11 cellular contexts compared by ENCODE assay signal in genomic region chr19:18494267-18494607, GRCh38. TPM values are rescaled to one million over a fixed set of nuclear protein-coding genes. Genes with fewer than 3 reads are reported as not detected.
A peak's percentile ranks its signal among the peaks of the same experiment; 100 is the strongest.
DNase-seq lines count a peak whose midpoint lies in the region; ATAC-seq, FAIRE-seq and TF ChIP-seq lines count a peak whose summit lies in the region.
"Had no signal": no experiment of that assay in that cellular context is flagged by ENCODE, and none has a peak within 500 bp of the region (broad histone marks: within the 10 kb centered on the region; RNA-seq: fewer than 3 reads in every experiment).

No MANE protein-coding gene starts in this region.

- H3K27me3 ChIP-seq in HepG2 (ENCODE audit: control insufficient read depth in 1 of 2, insufficient read depth in 2 of 2, low read length in 2 of 2) (no peaks in the 10 kb centered on the region), right lobe of liver (no peaks in the 10 kb centered on the region), adipocyte (replicated peaks; ENCODE audit: control insufficient read depth, insufficient read depth, low read length) (no peaks in the 10 kb centered on the region), mucosa of rectum (ENCODE audit: control insufficient read depth in 2 of 2, insufficient read depth in 2 of 2, low read length in 2 of 2) (no peaks in the 10 kb centered on the region), WERI-Rb-1 (ENCODE audit: insufficient read depth, low read depth, severe bottlenecking) (no peaks in the 10 kb centered on the region)

- ATAC-seq in HepG2 (no peak), right lobe of liver (no peak), HG03097 (IDR thresholded peaks at IDR 0.05; ENCODE audit: low FRiP score, unreplicated experiment) (no peak)

- H3K9me3 ChIP-seq in HepG2 (ENCODE audit: low read length) (no peaks in the 10 kb centered on the region), right lobe of liver (no peaks in the 10 kb centered on the region), adipocyte (ENCODE audit: control insufficient read depth, low read length) (no peaks in the 10 kb centered on the region), mucosa of rectum (ENCODE audit: control insufficient read depth in 2 of 2, low read length in 2 of 2) (no peaks in the 10 kb centered on the region), WERI-Rb-1 (ENCODE audit: severe bottlenecking) (no peaks in the 10 kb centered on the region)

- TF ChIP-seq RAD21 in HepG2 (CRISPR knock-in tag; IDR thresholded peaks at IDR 0.05) = no peak

- TF ChIP-seq POLR2A in HepG2 (IDR thresholded peaks at IDR 0.05; ENCODE audit: insufficient read depth in 1 of 2, low read depth in 2 of 2, low read length in 2 of 2) = no peak
- no peak for TF ChIP-seq POLR2A in right lobe of liver (IDR thresholded peaks at IDR 0.05)

- H3K79me2 ChIP-seq in HepG2 (ENCODE audit: insufficient read depth, low read length) = peaks cover 83% of the 10 kb centered on the region

- no peaks in the 10 kb centered on the region; a peak in 2 of 5 replicates for H3K36me3 ChIP-seq in HepG2 (replicated peaks in 1 of 2; ENCODE audit: control insufficient read depth in 1 of 2, insufficient read depth in 2 of 2, low read length in 2 of 2)
- no peaks in the 10 kb centered on the region for H3K36me3 ChIP-seq in right lobe of liver
- no peaks in the 10 kb centered on the region for H3K36me3 ChIP-seq in adipocyte (ENCODE audit: control insufficient read depth, insufficient read depth, low read length, severe bottlenecking)
- no peaks in the 10 kb centered on the region for H3K36me3 ChIP-seq in mucosa of rectum (ENCODE audit: control insufficient read depth in 2 of 2, insufficient read depth in 2 of 2, low read length in 2 of 2)
- H3K36me3 ChIP-seq in WERI-Rb-1 = no peaks in the 10 kb centered on the region

- TF ChIP-seq EP300 in HepG2 (IDR thresholded peaks at IDR 0.05; ENCODE audit: low read depth in 2 of 2, low read length in 2 of 2) (no peak), HepG2 (CRISPR knock-in tag; IDR thresholded peaks at IDR 0.05; ENCODE audit: borderline replicate concordance) (no peak)

- H3K27ac ChIP-seq in HepG2 (ENCODE audit: extremely low read length, insufficient read depth, low read length) = peak overlapping the region; percentile 42
- no peak overlapping the region for H3K27ac ChIP-seq in right lobe of liver
- peak overlapping the region; percentile 1 to 61 for H3K27ac ChIP-seq in mucosa of rectum (ENCODE audit: low read depth in 2 of 2, low read length in 2 of 2)
- H3K27ac ChIP-seq in WERI-Rb-1 = no peak overlapping the region
- H3K27ac ChIP-seq: KMS-11 had no signal

- no peak overlapping the region for H3K9ac ChIP-seq in HepG2 (ENCODE audit: insufficient read depth, low read depth, low read length)
- peak overlapping the region; percentile 7 for H3K9ac ChIP-seq in adipocyte (ENCODE audit: low read length)
- no peak overlapping the region for H3K9ac ChIP-seq in mucosa of rectum (ENCODE audit: low read depth in 1 of 2, low read length in 2 of 2)
- H3K9ac ChIP-seq: KMS-11 had no signal

- H3K4me3 ChIP-seq in HepG2 (replicated peaks in 1 of 3; ENCODE audit: insufficient read depth in 1 of 3, low read depth in 2 of 3, low read length in 3 of 3) = peak overlapping the region in 1 of 3 experiments; percentile 8; a peak in 1 of 6 replicates
- H3K4me3 ChIP-seq in right lobe of liver = no peak overlapping the region
- H3K4me3 ChIP-seq in adipocyte (ENCODE audit: low read length) = no peak overlapping the region
- no peak overlapping the region for H3K4me3 ChIP-seq in mucosa of rectum (ENCODE audit: low read length in 2 of 2)
- H3K4me3 ChIP-seq in WERI-Rb-1 (ENCODE audit: low read depth, low read length) = no peak overlapping the region

- DNase-seq in HepG2 (ENCODE audit: low spot score) (no peak), right lobe of liver (no peak), adipocyte (ENCODE audit: low read depth) (peak; percentile 59), WERI-Rb-1 (no peak), activated gamma-delta T cell treated with Interleukin-2 at 50 U/mL for 16 hours (no peak), SHP77 (lab: John Stamatoyannopoulos, UW) (no peak)
- DNase-seq: stimulated activated naive CD4-positive, alpha-beta T cell treated with Interleukin-2 at 50 U/mL for 16 hours had no signal

- no peak overlapping the region for H2AFZ ChIP-seq in HepG2 (ENCODE audit: low read length)

- CTCF ChIA-PET in HepG2 (lab: Yijun Ruan, JAX; ENCODE audit: low intra/inter-chr PET ratio, low total read pairs) = no interaction called here

- POLR2A ChIA-PET in HepG2 (lab: Yijun Ruan, JAX) = interaction anchor here (1.3 to 2.3 kb wide), 3 partner anchors 10 to 21 kb away, joined by 6 to 10 read pairs (median 6); no protein-coding TSS in a partner anchor

- FAIRE-seq in HepG2 (lab: Jason Lieb, UNC) = no peak
- FAIRE-seq: RCC 7860 had no signal

- H3K4me1 ChIP-seq in HepG2 (ENCODE audit: insufficient read depth, low read length) (peaks cover 62% of the 10 kb centered on the region), right lobe of liver (peaks cover 0 to 43% (median 18%) of the 10 kb centered on the region in 4 donors), adipocyte (ENCODE audit: control insufficient read depth, insufficient read depth, low read length) (peaks cover 30% of the 10 kb centered on the region), mucosa of rectum (ENCODE audit: control insufficient read depth in 2 of 2, insufficient read depth in 2 of 2, low read length in 2 of 2) (peaks cover 31 to 39% of the 10 kb centered on the region in 2 donors)

- peaks cover 85% of the 10 kb centered on the region for H4K20me1 ChIP-seq in HepG2 (ENCODE audit: insufficient read depth, low read length)

- in situ Hi-C loops in HepG2 (cut with HindIII; ENCODE audit: extremely low pct_ligation_motif_present, low pct_unique_long_range_greater_than_20kb) = no loop called here

- TF ChIP-seq CTCF in HepG2 (CRISPR knock-in tag; IDR thresholded peaks at IDR 0.05) = no peak
- no peak for TF ChIP-seq CTCF in right lobe of liver (IDR thresholded peaks at IDR 0.05)
- no peak for TF ChIP-seq CTCF in WERI-Rb-1 (IDR thresholded peaks at IDR 0.05; ENCODE audit: low read depth, low read length)

- no TSS peak for BruUV-seq in HepG2 (replicated peaks; lab: Mats Ljungman, UMichigan)

- whole genome bisulfite sequencing in HepG2 (ENCODE audit: low lambda C conversion rate) = 44% methylated on average over 7 of the region's 7 CpGs
- 64% methylated on average over 7 of the region's 7 CpGs for WGBS in right lobe of liver (ENCODE audit: insufficient coverage, low coverage, low lambda C conversion rate, missing lambda C conversion rate)

- intact Hi-C loops in HepG2 (cut with micrococcal nuclease; ENCODE audit: unreplicated experiment) = no loop called here
- intact Hi-C loops in right lobe of liver (cut with DNase I) = no loop called here

- H3K4me2 ChIP-seq in HepG2 (ENCODE audit: low read depth, low read length) = peak overlapping the region; percentile 49; the same call in 1 of the 2 replicates
- H3K4me2 ChIP-seq: KMS-11 had no signal

RNA-seq across cellular contexts. Expression of gene ELL, which starts 27.6 kb away (rescaled TPM):
- 3.2 and 3.7 TPM in 2 replicates for total RNA-seq in HepG2 (2016; rRNA removed; fragmentation: Illumina TruSeq; extraction: Trizol)
- 0.71 and 1.1 TPM in 2 replicates for total RNA-seq in HepG2 (2016; cell fraction: cytosol; rRNA removed; fragmentation: Illumina TruSeq; extraction: Trizol; ENCODE audit: low read depth)
- 2.7 and 4.1 TPM in 2 replicates for total RNA-seq in HepG2 (2016; cell fraction: insoluble cytoplasmic fraction; rRNA removed; fragmentation: Illumina TruSeq; extraction: Trizol)
- total RNA-seq in HepG2 (2016; cell fraction: membrane; rRNA removed; fragmentation: Illumina TruSeq; extraction: Trizol) = 2.3 and 2.5 TPM in 2 replicates
- 3.3 and 4.8 TPM in 2 replicates for total RNA-seq in HepG2 (2016; cell fraction: nucleus; rRNA removed; fragmentation: Illumina TruSeq; extraction: Trizol)
- polyA plus RNA-seq in HepG2 (2011; rRNA removed) = 5.4 and 5.8 TPM in 2 replicates
- 3.2 and 4.3 TPM in 2 replicates for polyA plus RNA-seq in HepG2 (2011; cell fraction: cytosol; rRNA removed)
- 27.1 and 34.7 TPM in 2 replicates for polyA plus RNA-seq in HepG2 (2011; cell fraction: nucleus; rRNA removed)
- 7.1 TPM in 2 replicates for polyA plus RNA-seq in HepG2 (2012)
- polyA plus RNA-seq in HepG2 (2016; cell fraction: cytosol; fragmentation: Illumina TruSeq; extraction: Trizol; ENCODE audit: low read depth) = 0.20 and 0.33 TPM in 2 replicates
- polyA plus RNA-seq in HepG2 (2016; cell fraction: insoluble cytoplasmic fraction; fragmentation: Illumina TruSeq; extraction: Trizol; ENCODE audit: low read depth) = 3.1 and 4.0 TPM in 2 replicates
- 1.0 and 1.1 TPM in 2 replicates for polyA plus RNA-seq in HepG2 (2016; cell fraction: membrane; fragmentation: Illumina TruSeq; extraction: Trizol; ENCODE audit: low read depth)
- 5.1 and 5.2 TPM in 2 replicates for polyA plus RNA-seq in HepG2 (2016; cell fraction: nucleus; fragmentation: Illumina TruSeq; extraction: Trizol; ENCODE audit: insufficient read depth, low read depth)
- 6.3 and 17.2 TPM in 2 replicates for polyA minus RNA-seq in HepG2 (2011; rRNA and poly(A)+ RNA removed; ENCODE audit: low replicate concordance)
- 6.0 and 8.8 TPM in 2 replicates for polyA minus RNA-seq in HepG2 (2011; cell fraction: cytosol; rRNA and poly(A)+ RNA removed)
- polyA minus RNA-seq in HepG2 (2011; cell fraction: nucleus; rRNA and poly(A)+ RNA removed) = 12.9 and 14.3 TPM in 2 replicates
- total RNA-seq in right lobe of liver = 10 to 100 TPM in 2 of 6 experiments, 1 to 10 TPM in 4; 5.3 to 11.9 (median 8.6) TPM

RNA-seq across cellular contexts. Expression of gene FKBP8, which starts 49.1 kb away (rescaled TPM):
- total RNA-seq in HepG2 (2016; rRNA removed; fragmentation: Illumina TruSeq; extraction: Trizol) = 75.1 and 81.7 TPM in 2 replicates
- total RNA-seq in HepG2 (2016; cell fraction: cytosol; rRNA removed; fragmentation: Illumina TruSeq; extraction: Trizol; ENCODE audit: low read depth) = 75.9 and 83.0 TPM in 2 replicates
- 78.1 and 87.6 TPM in 2 replicates for total RNA-seq in HepG2 (2016; cell fraction: insoluble cytoplasmic fraction; rRNA removed; fragmentation: Illumina TruSeq; extraction: Trizol)
- 92.2 and 111 TPM in 2 replicates for total RNA-seq in HepG2 (2016; cell fraction: membrane; rRNA removed; fragmentation: Illumina TruSeq; extraction: Trizol)
- total RNA-seq in HepG2 (2016; cell fraction: nucleus; rRNA removed; fragmentation: Illumina TruSeq; extraction: Trizol) = 32.7 and 42.9 TPM in 2 replicates
- 93.9 and 135 TPM in 2 replicates for polyA plus RNA-seq in HepG2 (2011; rRNA removed)
- polyA plus RNA-seq in HepG2 (2011; cell fraction: cytosol; rRNA removed) = 101 and 179 TPM in 2 replicates
- polyA plus RNA-seq in HepG2 (2011; cell fraction: nucleus; rRNA removed) = 159 and 173 TPM in 2 replicates
- 93.8 and 130 TPM in 2 replicates for polyA plus RNA-seq in HepG2 (2012)
- 84.6 and 95.1 TPM in 2 replicates for polyA plus RNA-seq in HepG2 (2016; cell fraction: cytosol; fragmentation: Illumina TruSeq; extraction: Trizol; ENCODE audit: low read depth)
- polyA plus RNA-seq in HepG2 (2016; cell fraction: insoluble cytoplasmic fraction; fragmentation: Illumina TruSeq; extraction: Trizol; ENCODE audit: low read depth) = 107 and 111 TPM in 2 replicates
- 117 and 126 TPM in 2 replicates for polyA plus RNA-seq in HepG2 (2016; cell fraction: membrane; fragmentation: Illumina TruSeq; extraction: Trizol; ENCODE audit: low read depth)
- polyA plus RNA-seq in HepG2 (2016; cell fraction: nucleus; fragmentation: Illumina TruSeq; extraction: Trizol; ENCODE audit: insufficient read depth, low read depth) = 80.5 and 87.9 TPM in 2 replicates
- 96.9 and 151 TPM in 2 replicates for polyA minus RNA-seq in HepG2 (2011; rRNA and poly(A)+ RNA removed; ENCODE audit: low replicate concordance)
- polyA minus RNA-seq in HepG2 (2011; cell fraction: cytosol; rRNA and poly(A)+ RNA removed) = 63.3 and 77.3 TPM in 2 replicates
- 16.6 and 20.1 TPM in 2 replicates for polyA minus RNA-seq in HepG2 (2011; cell fraction: nucleus; rRNA and poly(A)+ RNA removed)
- total RNA-seq in right lobe of liver = 100 to 1,000 TPM in 3 of 6 experiments, 10 to 100 TPM in 3; 92.7 to 179 (median 118) TPM

RNA-seq across cellular contexts. Expression of gene ISYNA1, which starts 56.3 kb away (rescaled TPM):
- total RNA-seq in HepG2 (2016; rRNA removed; fragmentation: Illumina TruSeq; extraction: Trizol) = 29.4 and 48.5 TPM in 2 replicates
- total RNA-seq in HepG2 (2016; cell fraction: cytosol; rRNA removed; fragmentation: Illumina TruSeq; extraction: Trizol; ENCODE audit: low read depth) = 8.4 and 10.1 TPM in 2 replicates
- 29.3 and 46.4 TPM in 2 replicates for total RNA-seq in HepG2 (2016; cell fraction: insoluble cytoplasmic fraction; rRNA removed; fragmentation: Illumina TruSeq; extraction: Trizol)
- total RNA-seq in HepG2 (2016; cell fraction: membrane; rRNA removed; fragmentation: Illumina TruSeq; extraction: Trizol) = 16.0 and 18.7 TPM in 2 replicates
- total RNA-seq in HepG2 (2016; cell fraction: nucleus; rRNA removed; fragmentation: Illumina TruSeq; extraction: Trizol) = 33.6 and 37.4 TPM in 2 replicates
- 29.6 and 36.5 TPM in 2 replicates for polyA plus RNA-seq in HepG2 (2011; rRNA removed)
- polyA plus RNA-seq in HepG2 (2011; cell fraction: cytosol; rRNA removed) = 14.0 and 25.3 TPM in 2 replicates
- polyA plus RNA-seq in HepG2 (2011; cell fraction: nucleus; rRNA removed) = 246 and 367 TPM in 2 replicates
- polyA plus RNA-seq in HepG2 (2012) = 32.5 and 49.8 TPM in 2 replicates
- 16.0 and 16.5 TPM in 2 replicates for polyA plus RNA-seq in HepG2 (2016; cell fraction: cytosol; fragmentation: Illumina TruSeq; extraction: Trizol; ENCODE audit: low read depth)
- polyA plus RNA-seq in HepG2 (2016; cell fraction: insoluble cytoplasmic fraction; fragmentation: Illumina TruSeq; extraction: Trizol; ENCODE audit: low read depth) = 44.6 and 57.4 TPM in 2 replicates
- polyA plus RNA-seq in HepG2 (2016; cell fraction: membrane; fragmentation: Illumina TruSeq; extraction: Trizol; ENCODE audit: low read depth) = 18.1 and 22.4 TPM in 2 replicates
- polyA plus RNA-seq in HepG2 (2016; cell fraction: nucleus; fragmentation: Illumina TruSeq; extraction: Trizol; ENCODE audit: insufficient read depth, low read depth) = 103 and 119 TPM in 2 replicates
- 1.3 and 50.2 TPM in 2 replicates for polyA minus RNA-seq in HepG2 (2011; rRNA and poly(A)+ RNA removed; ENCODE audit: low replicate concordance)
- 20.4 and 29.0 TPM in 2 replicates for polyA minus RNA-seq in HepG2 (2011; cell fraction: cytosol; rRNA and poly(A)+ RNA removed)
- 13.3 and 14.3 TPM in 2 replicates for polyA minus RNA-seq in HepG2 (2011; cell fraction: nucleus; rRNA and poly(A)+ RNA removed)
- 1 to 10 TPM; 6.5 to 8.3 (median 7.8) TPM for total RNA-seq in right lobe of liver

Comparison
In these comparisons a context has a peak if more than half of its experiments do, and no peak if none do; other contexts are left out.
1. H3K27ac ChIP-seq: peak in HepG2 (single experiment) and mucosa of rectum (2 of 2); none in right lobe of liver (0 of 3) and WERI-Rb-1 (single experiment).